Comparison of ENCODE assay signal across 9 cellular contexts in the genomic region with DNA sequence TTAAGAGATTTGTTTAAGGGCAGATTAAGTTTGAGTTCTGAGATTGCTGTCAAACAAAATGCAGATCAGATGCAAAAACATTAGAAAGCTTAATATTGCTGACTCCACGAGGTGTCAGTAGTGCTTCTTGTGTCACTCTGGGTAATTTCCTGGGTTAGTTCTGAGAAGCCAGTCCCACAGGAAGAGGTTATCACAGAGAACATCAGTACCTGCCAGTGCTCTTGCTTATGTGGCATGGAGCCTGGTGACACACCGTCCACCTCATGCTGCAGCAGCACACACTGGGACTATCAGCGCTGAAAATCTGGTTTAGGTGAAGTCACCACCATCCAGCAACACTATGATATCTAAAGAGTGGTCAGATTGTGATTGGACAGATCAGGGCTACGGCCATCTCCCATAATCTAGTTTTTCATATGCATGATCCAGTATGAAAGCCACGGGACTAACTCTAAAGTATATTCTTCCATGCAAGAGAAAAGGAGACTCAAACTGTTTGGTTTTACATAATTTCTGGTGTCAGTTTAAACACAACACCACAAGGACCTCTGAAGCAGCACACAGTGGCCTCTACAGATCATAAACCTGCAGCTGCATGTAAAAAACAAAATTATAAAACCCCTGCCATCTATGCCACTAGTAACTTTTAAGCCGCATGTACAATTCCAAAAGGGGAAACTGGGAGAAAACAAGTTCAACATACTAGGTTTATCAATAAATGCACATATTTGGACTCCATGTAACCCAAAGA. TPM values are rescaled to one million over a fixed set of nuclear protein-coding genes. Genes with fewer than 3 reads are reported as not detected.
DNase-seq lines count a peak whose midpoint lies in the region; ATAC-seq and TF ChIP-seq lines count a peak whose summit lies in the region.
"Had no signal": no experiment of that assay in that cellular context is flagged by ENCODE, and none has a peak within 500 bp of the region (broad histone marks: within the 10 kb centered on the region; RNA-seq: fewer than 3 reads in every experiment).

No MANE protein-coding gene starts in this region.

- H3K4me3 Mint-ChIP-seq in activated CD8-positive, alpha-beta T cell treated with anti-CD3 and anti-CD28 coated beads, Interleukin-2, amount 10 ng/mL, durations not matched to agents 7 days and 5 days: peak overlapping the region; percentile 50

- no peak for TF ChIP-seq POLR2A in prostate gland (IDR thresholded peaks at IDR 0.05)
- no peak for TF ChIP-seq POLR2A in sigmoid colon (IDR thresholded peaks at IDR 0.05)

- TF ChIP-seq CTCF in right atrium auricular region (IDR thresholded peaks at IDR 0.05) (peak in 1 of 2 donors; percentile 61), prostate gland (IDR thresholded peaks at IDR 0.05) (peak in 3 of 4 experiments; percentile 24 to 46 (median 43)), sigmoid colon (IDR thresholded peaks at IDR 0.05) (no peak)

- 52% methylated on average over 6 of the region's 6 CpGs for WGBS in prostate gland
- 50 to 57% methylated on average over 6 of the region's 6 CpGs for WGBS in sigmoid colon, 2 donors

- H3K36me3 ChIP-seq in right atrium auricular region: peaks cover 17% of the 10 kb centered on the region
- H3K36me3 ChIP-seq in prostate gland: no peaks in the 10 kb centered on the region
- H3K36me3 ChIP-seq in sigmoid colon: peaks cover 5 to 55% (median 17%) of the 10 kb centered on the region in 4 donors

- no peaks in the 10 kb centered on the region for H3K27me3 ChIP-seq in right atrium auricular region
- H3K27me3 ChIP-seq in prostate gland (replicated peaks; ENCODE audit: insufficient read depth): no peaks in the 10 kb centered on the region
- no peaks in the 10 kb centered on the region for H3K27me3 ChIP-seq in sigmoid colon

- no peak overlapping the region for H3K27ac ChIP-seq in right atrium auricular region
- peak overlapping the region; percentile 91 for H3K27ac ChIP-seq in epithelial cell of prostate
- H3K27ac ChIP-seq in prostate gland: no peak overlapping the region
- H3K27ac ChIP-seq in sigmoid colon: no peak overlapping the region

- H3K4me1 Mint-ChIP-seq in activated CD8-positive, alpha-beta T cell treated with anti-CD3 and anti-CD28 coated beads, Interleukin-2, amount 10 ng/mL, durations not matched to agents 7 days and 5 days (ENCODE audit: low read depth): peaks cover 39% of the 10 kb centered on the region

- H3K36me3 Mint-ChIP-seq in activated CD8-positive, alpha-beta T cell treated with anti-CD3 and anti-CD28 coated beads, Interleukin-2, amount 10 ng/mL, durations not matched to agents 7 days and 5 days (ENCODE audit: low read depth): peaks cover 35% of the 10 kb centered on the region

- H3K4me1 ChIP-seq in right atrium auricular region: peaks cover 0 to 2% of the 10 kb centered on the region in 2 donors
- no peaks in the 10 kb centered on the region for H3K4me1 ChIP-seq in prostate gland (replicated peaks)
- no peaks in the 10 kb centered on the region for H3K4me1 ChIP-seq in sigmoid colon

- ATAC-seq in Right ventricle myocardium superior (ENCODE audit: poor library complexity): peak; percentile 60
- ATAC-seq in HG02798 (IDR thresholded peaks at IDR 0.05; ENCODE audit: poor library complexity, unreplicated experiment): peak; percentile 86
- peak; percentile 100 for ATAC-seq in activated CD8-positive, alpha-beta T cell treated with anti-CD3 and anti-CD28 coated beads, Interleukin-2, amount 10 ng/mL, durations not matched to agents 7 days and 5 days

- CTCF ChIA-PET in activated CD8-positive, alpha-beta T cell treated with anti-CD3 and anti-CD28 coated beads, Interleukin-2, amount 10 ng/mL, durations not matched to agents 7 days and 5 days (lab: Charles Lee): interaction anchor here (0.6 to 7.3 kb wide), 42 partner anchors 10 to 886 kb away, joined by 3 to 73 read pairs (median 3); no protein-coding TSS in a partner anchor

- POLR2A ChIA-PET in activated CD8-positive, alpha-beta T cell treated with anti-CD3 and anti-CD28 coated beads, Interleukin-2, amount 10 ng/mL, durations not matched to agents 7 days and 5 days (lab: Charles Lee): interaction anchor here (0.6 to 1.5 kb wide), 4 partner anchors 30 to 402 kb away, joined by 3 to 6 read pairs (median 3); a partner anchor contains a TSS

- no peak for TF ChIP-seq EP300 in sigmoid colon (IDR thresholded peaks at IDR 0.05)

- peak overlapping the region; percentile 89 for H3K27ac Mint-ChIP-seq in activated CD8-positive, alpha-beta T cell treated with anti-CD3 and anti-CD28 coated beads, Interleukin-2, amount 10 ng/mL, durations not matched to agents 7 days and 5 days

- no peaks in the 10 kb centered on the region for H3K9me3 Mint-ChIP-seq in activated CD8-positive, alpha-beta T cell treated with anti-CD3 and anti-CD28 coated beads, Interleukin-2, amount 10 ng/mL, durations not matched to agents 7 days and 5 days (ENCODE audit: insufficient read depth)

- H3K27me3 Mint-ChIP-seq in activated CD8-positive, alpha-beta T cell treated with anti-CD3 and anti-CD28 coated beads, Interleukin-2, amount 10 ng/mL, durations not matched to agents 7 days and 5 days (ENCODE audit: low read depth): no peaks in the 10 kb centered on the region

- H3K4me3 ChIP-seq in right atrium auricular region (no peak overlapping the region), prostate gland (no peak overlapping the region), sigmoid colon (no peak overlapping the region)
- H3K4me3 ChIP-seq: skin epidermis had no signal

- H3K9me3 ChIP-seq in right atrium auricular region: no peaks in the 10 kb centered on the region
- no peaks in the 10 kb centered on the region for H3K9me3 ChIP-seq in prostate gland
- H3K9me3 ChIP-seq in sigmoid colon: no peaks in the 10 kb centered on the region

- intact Hi-C loops in Right ventricle myocardium superior (cut with DNase I) (no loop called here), prostate gland (cut with DNase I) (no loop called here), sigmoid colon (cut with DNase I) (no loop called here)

- DNase-seq in Right ventricle myocardium superior: no peak
- DNase-seq in right atrium auricular region (ENCODE audit: low spot score): no peak
- DNase-seq in NCI-H146 treated with DMSO at 0.1 percent for 48 hours (lab: John Stamatoyannopoulos, UW; ENCODE audit: unreplicated experiment): peak; percentile 14
- peak; percentile 81 for DNase-seq in activated CD8-positive, alpha-beta T cell treated with anti-CD3 and anti-CD28 coated beads, Interleukin-2, amount 10 ng/mL, durations not matched to agents 7 days and 5 days
- DNase-seq in epithelial cell of prostate (ENCODE audit: low read depth, low spot score): peak; percentile 50
- peak; percentile 10 for DNase-seq in prostate gland (ENCODE audit: low spot score)
- no peak for DNase-seq in sigmoid colon

RNA-seq across cellular contexts. Expression of a gene that starts 36.1 kb away (rescaled TPM):
- total RNA-seq in Right ventricle myocardium superior (2.3 TPM), right atrium auricular region (1 to 10 TPM; 2.0 to 5.3 TPM), prostate gland (10 to 100 TPM; 53.5 to 59.9 TPM), sigmoid colon (10 to 100 TPM in 1 of 4 donors, 1 to 10 TPM in 3; 3.6 to 11.9 (median 5.3) TPM)
- total RNA-seq in activated CD8-positive, alpha-beta T cell treated with anti-CD3 and anti-CD28 coated beads, Interleukin-2, amount 10 ng/mL, durations not matched to agents 7 days and 5 days: 1 to 10 TPM; 2.5 to 3.2 TPM
- 10 to 100 TPM; 12.0 to 16.5 (median 16.4) TPM for polyA plus RNA-seq in sigmoid colon

Comparison
In these comparisons a context has a peak if more than half of its experiments do, and no peak if none do; other contexts are left out.
1. DNase-seq: peak in NCI-H146 treated with DMSO at 0.1 percent for 48 hours (single experiment), activated CD8-positive, alpha-beta T cell treated with anti-CD3 and anti-CD28 coated beads, Interleukin-2, amount 10 ng/mL, durations not matched to agents 7 days and 5 days (single experiment), epithelial cell of prostate (single experiment) and prostate gland (single experiment); none in Right ventricle myocardium superior (single experiment), right atrium auricular region (single experiment) and sigmoid colon (single experiment).
2. CTCF ChIP-seq: peak in prostate gland (3 of 4); none in sigmoid colon (0 of 4).
3. RNA of a gene that starts 36.1 kb away (total RNA-seq): 53.5 to 59.9 TPM in prostate gland; 3.6 to 11.9 TPM in sigmoid colon, 2.0 to 5.3 TPM in right atrium auricular region, 2.5 to 3.2 TPM in activated CD8-positive, alpha-beta T cell treated with anti-CD3 and anti-CD28 coated beads, Interleukin-2, amount 10 ng/mL, durations not matched to agents 7 days and 5 days and 2.3 TPM in Right ventricle myocardium superior (single experiment); every median in the first group is over 4 times any median in the second.
4. Peak in every context shown above with its lines, with median percentiles within 50 percentile points of each other: ATAC-seq.